In the genomic region with DNA sequence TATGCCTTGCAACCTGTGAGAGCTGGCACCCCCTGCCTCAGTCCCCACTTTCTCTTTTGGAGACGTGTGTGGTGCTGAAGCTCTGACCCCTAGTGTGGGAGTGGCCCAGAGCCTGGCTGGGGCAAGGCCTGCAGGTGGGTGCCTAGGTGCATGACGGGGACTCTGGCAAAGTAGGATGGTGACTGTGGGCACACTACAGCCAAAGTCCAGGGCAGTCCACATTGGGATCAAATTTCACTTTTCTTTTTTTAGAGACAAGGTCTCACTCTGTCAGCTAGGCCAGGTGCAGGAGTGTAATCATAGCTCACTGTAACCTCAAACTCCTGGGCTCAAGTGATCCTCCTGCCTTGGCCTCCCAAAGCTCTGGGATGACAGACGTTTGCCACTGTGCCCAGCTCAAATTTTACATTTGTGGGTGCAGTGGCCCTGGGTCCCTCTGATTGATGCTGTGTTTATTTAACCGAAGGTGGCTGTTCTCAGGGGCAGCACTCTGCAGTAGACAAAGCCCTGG, we compare ENCODE assay signal across 22 cellular contexts. TPM values are rescaled to one million over a fixed set of nuclear protein-coding genes. Genes with fewer than 3 reads are reported as not detected.
DNase-seq lines count a peak whose midpoint lies in the region; ATAC-seq and TF ChIP-seq lines count a peak whose summit lies in the region.
"Had no signal": no experiment of that assay in that cellular context is flagged by ENCODE, and none has a peak within 500 bp of the region (broad histone marks: within the 10 kb centered on the region; RNA-seq: fewer than 3 reads in every experiment).

No MANE protein-coding gene starts in this region.

- POLR2A ChIA-PET in activated CD4-positive, alpha-beta T cell treated with anti-CD3 and anti-CD28 coated beads for 36 hours (lab: Charles Lee) = no interaction called here

- H3K4me1 Mint-ChIP-seq in activated CD4-positive, alpha-beta T cell treated with anti-CD3 and anti-CD28 coated beads for 36 hours = peaks cover 11% of the 10 kb centered on the region

- H3K27ac Mint-ChIP-seq in activated CD4-positive, alpha-beta T cell treated with anti-CD3 and anti-CD28 coated beads for 36 hours = no peak overlapping the region
- H3K27ac Mint-ChIP-seq: stimulated activated memory B cell treated with anti-CD40 and anti-IgM and Interleukin-4, amounts not matched to agents 10 μg/mL and 1 μg/mL and 100 μg/mL, for 72 hours; T-cell had no signal

- no peaks in the 10 kb centered on the region for H4K20me1 ChIP-seq in Karpas-422 (ENCODE audit: insufficient read depth, low read depth, low read length)
- H4K20me1 ChIP-seq in hepatocyte (ENCODE audit: insufficient read depth, poor library complexity, severe bottlenecking) = no peaks in the 10 kb centered on the region

- H3K79me2 ChIP-seq in Karpas-422 (ENCODE audit: low read length) = no peaks in the 10 kb centered on the region
- no peaks in the 10 kb centered on the region for H3K79me2 ChIP-seq in hepatocyte

- no peaks in the 10 kb centered on the region for H3K36me3 ChIP-seq in Karpas-422 (ENCODE audit: insufficient read depth, low read length)
- no peaks in the 10 kb centered on the region for H3K36me3 ChIP-seq in hepatocyte (replicated peaks; ENCODE audit: insufficient read depth, low read depth)
- no peaks in the 10 kb centered on the region for H3K36me3 ChIP-seq in psoas muscle (ENCODE audit: insufficient read depth in 1 of 2, low read depth in 1 of 2)
- H3K36me3 ChIP-seq: gastroesophageal sphincter, right atrium auricular region, tibial artery had no signal

- 88% methylated on average over 4 of the region's 4 CpGs for WGBS in hepatocyte (ENCODE audit: low lambda C conversion rate, missing lambda C conversion rate)
- WGBS in psoas muscle, 3 donors = 45 to 52% (median 47%) methylated on average over 4 of the region's 4 CpGs

- no peaks in the 10 kb centered on the region for H3K9me3 ChIP-seq in Karpas-422 (ENCODE audit: low read length)
- no peaks in the 10 kb centered on the region for H3K9me3 ChIP-seq in hepatocyte (ENCODE audit: low read depth)
- no peaks in the 10 kb centered on the region for H3K9me3 ChIP-seq in psoas muscle
- H3K9me3 ChIP-seq: gastroesophageal sphincter, right atrium auricular region, tibial artery had no signal

- peak overlapping the region; percentile 85 for H3K27ac ChIP-seq in Karpas-422 (ENCODE audit: low read length)
- H3K27ac ChIP-seq in hepatocyte = no peak overlapping the region
- H3K27ac ChIP-seq in psoas muscle = peak overlapping the region; percentile 41
- H3K27ac ChIP-seq: gastroesophageal sphincter, right atrium auricular region, RWPE1, tibial artery had no signal

- intact Hi-C loops in psoas muscle (cut with DNase I) = no loop called here
- intact Hi-C loops in left ventricle myocardium superior (cut with micrococcal nuclease) = no loop called here
- intact Hi-C loops in activated CD4-positive, alpha-beta T cell treated with anti-CD3 and anti-CD28 coated beads for 36 hours (cut with DNase I, micrococcal nuclease) = no loop called here

- CTCF ChIA-PET in activated CD4-positive, alpha-beta T cell treated with anti-CD3 and anti-CD28 coated beads for 36 hours (lab: Charles Lee) = interaction anchor here (0.7 to 2.8 kb wide), 4 partner anchors 9 to 60 kb away, joined by 3 to 18 read pairs (median 3); no protein-coding TSS in a partner anchor

- no peak overlapping the region for H2AFZ ChIP-seq in Karpas-422 (ENCODE audit: low read length)
- H2AFZ ChIP-seq in hepatocyte = no peak overlapping the region

- H3K27me3 ChIP-seq in Karpas-422 (ENCODE audit: low read length) (no peaks in the 10 kb centered on the region), hepatocyte (no peaks in the 10 kb centered on the region), psoas muscle (ENCODE audit: insufficient read depth in 3 of 3, low read length in 2 of 3) (no peaks in the 10 kb centered on the region)
- H3K27me3 ChIP-seq: gastroesophageal sphincter, right atrium auricular region, tibial artery had no signal

- H3K4me3 Mint-ChIP-seq in activated CD4-positive, alpha-beta T cell treated with anti-CD3 and anti-CD28 coated beads for 36 hours = no peak overlapping the region
- H3K4me3 Mint-ChIP-seq: CD8-positive, alpha-beta memory T cell; stimulated activated memory B cell treated with anti-CD40 and anti-IgM and Interleukin-4, amounts not matched to agents 10 μg/mL and 1 μg/mL and 100 μg/mL, for 72 hours; T-cell had no signal

- DNase-seq in DMS53 treated with DMSO at 0.1 percent for 48 hours (lab: John Stamatoyannopoulos, UW; ENCODE audit: unreplicated experiment) = peak; percentile 69
- peak; percentile 48 for DNase-seq in Karpas-422
- DNase-seq in hepatocyte (ENCODE audit: low spot score) = peak; percentile 4
- peak in 1 of 2 donors; percentile 50 for DNase-seq in psoas muscle
- no peak for DNase-seq in NCI-H2171 (lab: John Stamatoyannopoulos, UW)
- no peak for DNase-seq in NCI-H128 (lab: John Stamatoyannopoulos, UW; ENCODE audit: unreplicated experiment)
- no peak for DNase-seq in left ventricle myocardium superior
- no peak for DNase-seq in activated CD4-positive, alpha-beta T cell treated with anti-CD3 and anti-CD28 coated beads for 36 hours
- DNase-seq: activated CD4-positive, alpha-beta T cell treated with anti-CD3 and anti-CD28 coated beads, Interleukin-2, amount 50 U/mL, for 1 hour; activated gamma-delta T cell; CD8-positive, alpha-beta memory T cell; central memory CD4-positive, alpha-beta T cell; DMS79 treated with DMSO at 0.1 percent for 48 hours; erythroblast; left cardiac atrium; NCI-H1436 had no signal

- H3K9ac ChIP-seq in Karpas-422 (ENCODE audit: low read length) = peak overlapping the region; percentile 51; the same call in 1 of the 2 replicates

- H3K4me2 ChIP-seq in Karpas-422 (ENCODE audit: low read depth, low read length, poor library complexity, severe bottlenecking) (peak overlapping the region; percentile 73), hepatocyte (no peak overlapping the region)

- no peaks in the 10 kb centered on the region for H3K9me2 ChIP-seq in Karpas-422 (replicated peaks; ENCODE audit: insufficient read depth, low read length)
- no peaks in the 10 kb centered on the region for H3K9me2 ChIP-seq in hepatocyte (replicated peaks; ENCODE audit: insufficient read depth)

- no peaks in the 10 kb centered on the region for H3K36me3 Mint-ChIP-seq in activated CD4-positive, alpha-beta T cell treated with anti-CD3 and anti-CD28 coated beads for 36 hours (ENCODE audit: low read depth)
- H3K36me3 Mint-ChIP-seq: CD8-positive, alpha-beta memory T cell; stimulated activated memory B cell treated with anti-CD40 and anti-IgM and Interleukin-4, amounts not matched to agents 10 μg/mL and 1 μg/mL and 100 μg/mL, for 72 hours; T-cell had no signal

- no peak for TF ChIP-seq CTCF in hepatocyte (IDR thresholded peaks at IDR 0.05; ENCODE audit: poor library complexity)
- TF ChIP-seq CTCF in psoas muscle (IDR thresholded peaks at IDR 0.05) = no peak

- H3K4me3 ChIP-seq in Karpas-422 (ENCODE audit: low read length) (no peak overlapping the region), hepatocyte (no peak overlapping the region), psoas muscle (no peak overlapping the region)
- H3K4me3 ChIP-seq: gastroesophageal sphincter, right atrium auricular region, tibial artery had no signal

- H3K4me1 ChIP-seq in Karpas-422 (ENCODE audit: low read length) (peaks cover 88% of the 10 kb centered on the region), hepatocyte (ENCODE audit: insufficient read depth) (peaks cover 22% of the 10 kb centered on the region), psoas muscle (peaks cover 43% of the 10 kb centered on the region)

- H3K9me3 Mint-ChIP-seq in activated CD4-positive, alpha-beta T cell treated with anti-CD3 and anti-CD28 coated beads for 36 hours (ENCODE audit: low read depth) = no peaks in the 10 kb centered on the region
- H3K9me3 Mint-ChIP-seq: CD8-positive, alpha-beta memory T cell; stimulated activated memory B cell treated with anti-CD40 and anti-IgM and Interleukin-4, amounts not matched to agents 10 μg/mL and 1 μg/mL and 100 μg/mL, for 72 hours; T-cell had no signal

- ATAC-seq in psoas muscle = peak; percentile 55 to 71 (median 68)
- ATAC-seq in left ventricle myocardium superior = no peak
- ATAC-seq in activated CD4-positive, alpha-beta T cell treated with anti-CD3 and anti-CD28 coated beads for 36 hours = no peak
- ATAC-seq: gastroesophageal sphincter; left cardiac atrium; stimulated activated memory B cell treated with anti-CD40 and anti-IgM and Interleukin-4, amounts not matched to agents 10 μg/mL and 1 μg/mL and 100 μg/mL, for 72 hours; T-cell had no signal

- H3K27me3 Mint-ChIP-seq in activated CD4-positive, alpha-beta T cell treated with anti-CD3 and anti-CD28 coated beads for 36 hours = peaks cover 7% of the 10 kb centered on the region

RNA-seq across cellular contexts. Expression of a gene that starts 52.3 kb away (rescaled TPM):
- total RNA-seq in Karpas-422 (2014; rRNA removed; shearing (Covaris generic); ENCODE audit: low replicate concordance) = 0.04 TPM in 1 of 2 replicates, not detected in the other
- total RNA-seq in hepatocyte (3.6 and 4.6 TPM in 2 replicates), psoas muscle (100 to 1,000 TPM in 1 of 4 donors, 10 to 100 TPM in 3; 33.6 to 103 (median 71.4) TPM), left ventricle myocardium superior (not detected)
- polyA plus RNA-seq in hepatocyte (2.3 and 4.2 TPM in 2 replicates), psoas muscle (10 to 100 TPM; 10.9 to 87.0 (median 35.9) TPM)
- total RNA-seq in activated CD4-positive, alpha-beta T cell treated with anti-CD3 and anti-CD28 coated beads for 36 hours = 1 to 10 TPM; 2.3 to 2.4 TPM

Comparison
In these comparisons a context has a peak if more than half of its experiments do, and no peak if none do; other contexts are left out.
1. DNase-seq: peak in DMS53 treated with DMSO at 0.1 percent for 48 hours (single experiment), Karpas-422 (single experiment) and hepatocyte (single experiment); none in NCI-H2171 (single experiment), NCI-H128 (single experiment), left ventricle myocardium superior (single experiment) and activated CD4-positive, alpha-beta T cell treated with anti-CD3 and anti-CD28 coated beads for 36 hours (single experiment).
2. ATAC-seq: peak in psoas muscle (4 of 4); none in left ventricle myocardium superior (single experiment) and activated CD4-positive, alpha-beta T cell treated with anti-CD3 and anti-CD28 coated beads for 36 hours (single experiment).